ENCODE assay signal across 27 cellular contexts in genomic region chr3:119015942-119016341, GRCh38. TPM values are rescaled to one million over a fixed set of nuclear protein-coding genes. Genes with fewer than 3 reads are reported as not detected.
"Had no signal": no experiment of that assay in that cellular context is flagged by ENCODE, and none has a peak within 500 bp of the region (broad histone marks: within the 10 kb centered on the region; RNA-seq: fewer than 3 reads in every experiment).

No MANE protein-coding gene starts in this region.

- DNase-seq: activated CD4-positive, alpha-beta T cell treated with anti-CD3 and anti-CD28 coated beads for 4 hours; activated CD4-positive, alpha-beta T cell treated with anti-CD3 and anti-CD28 coated beads, Interleukin-2, amount 50 U/mL, for 48 hours; activated CD4-positive, CD25-positive, alpha-beta regulatory T cell; activated CD8-positive, alpha-beta memory T cell treated with anti-CD3 and anti-CD28 coated beads, Interleukin-2, amount 50 U/mL, for 48 hours; activated naive CD4-positive, alpha-beta T cell treated with Interleukin-2 at 50 U/mL for 16 hours; activated naive CD8-positive, alpha-beta T cell treated with anti-CD3 and anti-CD28 coated beads for 36 hours; activated T-cell treated with anti-CD3 and anti-CD28 coated beads, Interleukin-2, amount 50 U/mL, for 4 hours; immature natural killer cell; lower lobe of right lung; mesendoderm; mucosa of descending colon; nephron progenitor cell; occipital lobe; right lobe of liver; stimulated activated CD4-positive, alpha-beta T cell treated with anti-CD3 and anti-CD28 coated beads, Interleukin-1b, Interleukin-23, amount 100 ng/mL, for 48 hours; substantia nigra had no signal

- H3K4me3 ChIP-seq: breast epithelium, coronary artery, lower lobe of right lung, mucosa of descending colon, right lobe of liver, skin epidermis, tibial nerve had no signal

- H3K27ac Mint-ChIP-seq: activated naive CD8-positive, alpha-beta T cell treated with anti-CD3 and anti-CD28 coated beads for 36 hours; activated T-helper 2 cell treated with anti-CD3 and anti-CD28 coated beads, Interferon-gamma antibody, Interleukin-2, Interleukin-4, amounts not matched to agents 10 μg/mL and 5 μg/mL and 100 μg/mL, durations not matched to agents 14 hours and 24 hours and 36 hours; immature natural killer cell; nephron progenitor cell; stimulated activated naive CD8-positive, alpha-beta T cell treated with anti-CD3 and anti-CD28 coated beads, Interleukin-15, Interleukin-2, amounts not matched to agents 100 ng/mL and 50 ng/mL, for 24 hours had no signal

- H3K4me3 Mint-ChIP-seq: activated naive CD8-positive, alpha-beta T cell treated with anti-CD3 and anti-CD28 coated beads for 36 hours; activated T-cell treated with anti-CD3 and anti-CD28 coated beads, Interleukin-2, amount 50 U/mL, for 4 hours; immature natural killer cell; nephron progenitor cell; stimulated activated naive CD8-positive, alpha-beta T cell treated with anti-CD3 and anti-CD28 coated beads, Interleukin-15, Interleukin-2, amounts not matched to agents 100 ng/mL and 50 ng/mL, for 24 hours had no signal

- H3K4me1 ChIP-seq: breast epithelium, lower lobe of right lung, right lobe of liver had no signal

- H3K9me3 Mint-ChIP-seq: activated naive CD8-positive, alpha-beta T cell treated with anti-CD3 and anti-CD28 coated beads for 36 hours; activated T-cell treated with anti-CD3 and anti-CD28 coated beads, Interleukin-2, amount 50 U/mL, for 4 hours; activated T-helper 2 cell treated with anti-CD3 and anti-CD28 coated beads, Interferon-gamma antibody, Interleukin-2, Interleukin-4, amounts not matched to agents 10 μg/mL and 5 μg/mL and 100 μg/mL, durations not matched to agents 14 hours and 24 hours and 36 hours; nephron progenitor cell; stimulated activated naive CD8-positive, alpha-beta T cell treated with anti-CD3 and anti-CD28 coated beads, Interleukin-15, Interleukin-2, amounts not matched to agents 100 ng/mL and 50 ng/mL, for 24 hours had no signal

- H3K36me3 ChIP-seq: breast epithelium, lower lobe of right lung, right lobe of liver, tibial nerve had no signal

- H3K9me3 ChIP-seq: breast epithelium, lower lobe of right lung, mucosa of descending colon, right lobe of liver, tibial nerve had no signal

- H3K36me3 Mint-ChIP-seq: activated naive CD8-positive, alpha-beta T cell treated with anti-CD3 and anti-CD28 coated beads for 36 hours; immature natural killer cell had no signal

- H3K27me3 Mint-ChIP-seq: activated naive CD8-positive, alpha-beta T cell treated with anti-CD3 and anti-CD28 coated beads for 36 hours had no signal

- H3K27ac ChIP-seq: breast epithelium, coronary artery, lower lobe of right lung, right lobe of liver, skin epidermis had no signal

- ATAC-seq: activated T-cell treated with anti-CD3 and anti-CD28 coated beads, Interleukin-2, amount 50 U/mL, for 4 hours; left lobe of liver; lower lobe of right lung; mucosa of descending colon; right lobe of liver had no signal

- H3K27me3 ChIP-seq: breast epithelium, right lobe of liver, tibial nerve had no signal

RNA-seq across cellular contexts. Expression of gene IGSF11, which starts 18.7 kb away (rescaled TPM):
- total RNA-seq: activated CD8-positive, alpha-beta memory T cell treated with anti-CD3 and anti-CD28 coated beads for 36 hours; activated T-cell treated with anti-CD3 and anti-CD28 coated beads, Interleukin-2, amount 50 U/mL, for 4 hours; activated T-helper 2 cell treated with anti-CD3 and anti-CD28 coated beads, Interferon-gamma antibody, Interleukin-2, Interleukin-4, amounts not matched to agents 10 μg/mL and 5 μg/mL and 100 μg/mL, durations not matched to agents 14 hours and 24 hours and 36 hours; epithelial cell of proximal tubule; glomerular endothelial cell; kidney epithelial cell; right lobe of liver had no signal
- polyA plus RNA-seq: immature natural killer cell had no signal
